In genomic region chr4:75777589-75777988, GRCh38 we compare ENCODE assay signal across 24 cellular contexts.
"Had no signal": no experiment of that assay in that cellular context is flagged by ENCODE, and none has a peak within 500 bp of the region (broad histone marks: within the 10 kb centered on the region; RNA-seq: fewer than 3 reads in every experiment).

No MANE protein-coding gene starts in this region.

- H3K4me2 ChIP-seq: KMS-11, SK-N-SH had no signal

- DNase-seq: Kasumi-1; NCI-H1092 treated with DMSO at 0.1 percent for 48 hours; NCI-H1436; NCI-H187; NCI-H2029; NCI-H2081 treated with DMSO at 0.1 percent for 48 hours; NCI-H2171 treated with DMSO at 0.1 percent for 48 hours; NCI-H345; NCI-H446 treated with DMSO at 0.1 percent for 48 hours; NCI-H510A treated with DMSO at 0.1 percent for 48 hours; NCI-H526; NCI-H748 treated with DMSO at 0.1 percent for 48 hours; NK-92 treated with Interleukin-12 subunit alpha and Interleukin-12 subunit beta, amount 100 ng/mL, for 24 hours; PC-3; SHP77; SK-N-SH; SW 1271; T-cell had no signal

- FAIRE-seq: HTR-8/SVneo, K562 had no signal

- H3K27ac ChIP-seq: HL-60, KMS-11, RWPE1 had no signal

- H3K9ac ChIP-seq: KMS-11, SK-N-SH had no signal

- ATAC-seq: K562, Panc1, PC-3, T-cell had no signal

- H3K9me3 ChIP-seq: SK-N-SH had no signal

- H3K4me3 ChIP-seq: K562 had no signal
